ENCODE assay signal across 9 cellular contexts in the genomic region with DNA sequence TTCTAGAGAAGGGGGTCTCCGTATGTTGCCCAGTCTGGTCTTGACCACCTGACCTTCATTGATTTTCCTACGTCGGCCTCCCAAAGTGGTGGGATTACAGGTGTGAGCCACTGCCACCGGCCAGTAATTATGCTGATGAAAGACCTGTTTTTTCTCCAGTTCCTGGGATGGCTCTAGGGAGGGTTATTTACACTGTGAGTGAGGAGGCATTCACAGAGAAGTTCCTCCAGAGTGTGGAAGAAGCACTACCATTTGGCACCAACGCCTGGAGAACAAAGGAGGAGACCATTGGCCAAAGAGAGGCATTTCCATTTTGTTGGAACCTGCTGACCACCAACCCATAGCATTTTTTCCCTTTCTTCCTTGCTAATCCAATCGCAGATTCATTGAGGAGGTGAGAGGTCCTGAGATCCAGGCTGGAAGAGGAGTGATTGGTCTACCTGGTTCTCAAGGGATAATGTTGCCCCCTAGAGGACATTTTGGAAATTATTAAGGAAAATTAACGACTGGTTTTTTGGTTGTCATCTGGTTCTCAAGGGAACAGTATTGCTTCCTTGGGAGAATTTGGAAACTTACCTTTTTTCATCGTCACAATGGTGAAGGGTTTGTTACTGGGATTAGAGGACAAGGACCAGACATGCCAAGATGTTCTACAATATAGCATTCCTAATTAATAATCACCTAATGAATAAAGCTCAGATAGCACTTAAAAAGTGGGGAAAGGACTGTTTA. TPM values are rescaled to one million over a fixed set of nuclear protein-coding genes. Genes with fewer than 3 reads are reported as not detected.
DNase-seq lines count a peak whose midpoint lies in the region; ATAC-seq and TF ChIP-seq lines count a peak whose summit lies in the region.
"Had no signal": no experiment of that assay in that cellular context is flagged by ENCODE, and none has a peak within 500 bp of the region (broad histone marks: within the 10 kb centered on the region; RNA-seq: fewer than 3 reads in every experiment).

No MANE protein-coding gene starts in this region.

- H2BK120ac ChIP-seq in IMR-90 (ENCODE audit: low read depth, low read length) = 0 out of 2 replicates have a peak overlapping the region, but pooled peaks have one; percentile 55

- H3K27ac Mint-ChIP-seq in brain = peak overlapping the region in 3 of 5 experiments; percentile 20 to 89 (median 79)
- H3K27ac Mint-ChIP-seq: T-helper 1 cell treated with Interleukin-12 subunit alpha and Interleukin-12 subunit beta and Interleukin-4 antibody, amounts not matched to agents 30 μg/mL and 1 μg/mL, for 36 hours had no signal

- no peak overlapping the region for H3K18ac ChIP-seq in IMR-90 (ENCODE audit: low read depth, low read length)

- H3K4me2 ChIP-seq in IMR-90 (ENCODE audit: low read depth, low read length) = no peak overlapping the region

- H2AK5ac ChIP-seq in IMR-90 (ENCODE audit: low read depth, low read length) = 0 out of 2 replicates have a peak overlapping the region, but pooled peaks have one; percentile 13

- H3K4me3 Mint-ChIP-seq in brain = peak overlapping the region in 2 of 5 experiments; percentile 33 to 70
- H3K4me3 Mint-ChIP-seq: T-helper 1 cell treated with Interleukin-12 subunit alpha and Interleukin-12 subunit beta and Interleukin-4 antibody, amounts not matched to agents 30 μg/mL and 1 μg/mL, for 36 hours had no signal

- H2BK5ac ChIP-seq in IMR-90 (ENCODE audit: low read depth, low read length, poor library complexity, severe bottlenecking) = no peak overlapping the region

- no peak overlapping the region; the same call in 2 of the 3 replicates for H2BK15ac ChIP-seq in IMR-90 (ENCODE audit: low read depth, low read length)

- peaks cover 0 to 5% (median 2%) of the 10 kb centered on the region in 5 experiments for H3K9me3 Mint-ChIP-seq in brain
- H3K9me3 Mint-ChIP-seq: T-helper 1 cell treated with Interleukin-12 subunit alpha and Interleukin-12 subunit beta and Interleukin-4 antibody, amounts not matched to agents 30 μg/mL and 1 μg/mL, for 36 hours had no signal

- dilution Hi-C loops in IMR-90 (cut with HindIII; ENCODE audit: low sequenced_read_pairs, unreplicated experiment) = no loop called here

- no peak overlapping the region for H3K9ac ChIP-seq in IMR-90 (ENCODE audit: low read depth, low read length)

- intact Hi-C loops in IMR-90 (cut with micrococcal nuclease) = loop anchor here (1.0 kb wide), 3 partner anchors 46 to 112 kb away; no protein-coding TSS in a partner anchor

- peaks cover 5% of the 10 kb centered on the region for H3K4me1 ChIP-seq in IMR-90 (ENCODE audit: control insufficient read depth, insufficient read depth, low read length)
- H3K4me1 ChIP-seq in suprapubic skin = peaks cover 7% of the 10 kb centered on the region

- no peaks in the 10 kb centered on the region for H4K20me1 ChIP-seq in IMR-90 (ENCODE audit: insufficient read depth, low read length)

- peak overlapping the region in 1 of 2 experiments; percentile 52; a peak in 1 of 4 replicates for H4K8ac ChIP-seq in IMR-90 (ENCODE audit: low read depth in 2 of 2, low read length in 2 of 2)

- BruUV-seq in IMR-90 (replicated peaks; lab: Mats Ljungman, UMichigan) = no TSS peak

- peak; percentile 74 for DNase-seq in DMS53 treated with DMSO at 0.1 percent for 48 hours (lab: John Stamatoyannopoulos, UW; ENCODE audit: unreplicated experiment)
- DNase-seq in IMR-90 = peak; percentile 78
- peak; percentile 94 for DNase-seq in NCI-H82 (lab: John Stamatoyannopoulos, UW)
- DNase-seq in islet precursor cell = peak; percentile 72
- DNase-seq in suprapubic skin (ENCODE audit: low spot score in 2 of 2) = no peak
- DNase-seq in GM19238 (ENCODE audit: insufficient read length, low spot score) = no peak

- H3K27me3 Mint-ChIP-seq in brain = peaks cover 3% of the 10 kb centered on the region

- no peaks in the 10 kb centered on the region for H3K36me3 ChIP-seq in IMR-90 (ENCODE audit: control insufficient read depth, insufficient read depth, low read length)
- no peaks in the 10 kb centered on the region for H3K36me3 ChIP-seq in suprapubic skin

- H3K4me1 Mint-ChIP-seq in brain = peaks cover 7% of the 10 kb centered on the region

- no peak overlapping the region for H4K5ac ChIP-seq in IMR-90 (ENCODE audit: low read depth, low read length)

- TF ChIP-seq EP300 in suprapubic skin (IDR thresholded peaks at IDR 0.05) = no peak

- POLR2A ChIA-PET in IMR-90 (lab: Charles Lee; ENCODE audit: unreplicated experiment) = interaction anchor here (0.5 kb wide), 1 partner anchor 101 kb away, joined by 5 read pairs; no protein-coding TSS in a partner anchor

- H4K91ac ChIP-seq in IMR-90 (ENCODE audit: insufficient read depth, low read depth, low read length) = peak overlapping the region; percentile 36; the same call in 1 of the 2 replicates

- 0 out of 2 replicates have a peak, but pooled peaks cover 3% of the 10 kb centered on the region for H3K9me1 ChIP-seq in IMR-90 (ENCODE audit: insufficient read depth, low read length)

- no peak overlapping the region for H3K14ac ChIP-seq in IMR-90 (replicated peaks; ENCODE audit: low read depth, low read length)

- H2AFZ ChIP-seq in IMR-90 (replicated peaks; ENCODE audit: low read length, poor library complexity) = peak overlapping the region; percentile 77

- peak; percentile 76 for TF ChIP-seq RAD21 in IMR-90 (IDR thresholded peaks at IDR 0.05; ENCODE audit: low read length)

- peak overlapping the region; percentile 2; the same call in 1 of the 2 replicates for H2BK20ac ChIP-seq in IMR-90 (ENCODE audit: low read depth, low read length)

- H3K27ac ChIP-seq in IMR-90 (ENCODE audit: insufficient read depth, low read length) (no peak overlapping the region), suprapubic skin (no peak overlapping the region)

- 60% methylated on average over 2 of the region's 8 CpGs; no CpG with 5 or more reads in 1 of the 2 experiments for WGBS in IMR-90 (ENCODE audit: extremely low coverage in 2 of 2, insufficient read length in 1 of 2), 2 experiments
- WGBS in suprapubic skin = 36% methylated on average over 8 of the region's 8 CpGs

- CTCF ChIA-PET in IMR-90 (lab: Yijun Ruan, JAX) = interaction anchor here (0.6 to 1.1 kb wide), 4 partner anchors 31 to 112 kb away, joined by 3 to 5 read pairs (median 4); no protein-coding TSS in a partner anchor

- H3K4me3 ChIP-seq in IMR-90 (ENCODE audit: insufficient read depth, low read depth, low read length) = no peak overlapping the region
- H3K4me3 ChIP-seq in suprapubic skin = no peak overlapping the region

- no peaks in the 10 kb centered on the region for H3K9me3 ChIP-seq in IMR-90 (ENCODE audit: control insufficient read depth, insufficient read depth, low read length)
- no peaks in the 10 kb centered on the region for H3K9me3 ChIP-seq in suprapubic skin

- H3K56ac ChIP-seq in IMR-90 (ENCODE audit: extremely low read depth, insufficient read depth, low read length) = no peak overlapping the region

- H2AK9ac ChIP-seq in IMR-90 (replicated peaks; ENCODE audit: low read depth, low read length, poor library complexity) = peak overlapping the region; percentile 21

- H3K23ac ChIP-seq in IMR-90 (ENCODE audit: low read depth, low read length) = no peak overlapping the region

- in situ Hi-C loops in IMR-90 (cut with MboI; ENCODE audit: low sequenced_read_pairs) = loop anchor here (5.0 to 10.0 kb wide), 2 partner anchors 43 to 110 kb away; partner anchors contain the start of gene NPAS1

- H3K27me3 ChIP-seq in IMR-90 (ENCODE audit: control insufficient read depth, insufficient read depth, low read length) (no peaks in the 10 kb centered on the region), suprapubic skin (no peaks in the 10 kb centered on the region)

- no peaks in the 10 kb centered on the region; a peak in 1 of 4 replicates for H3K79me1 ChIP-seq in IMR-90 (ENCODE audit: low read depth in 1 of 2, low read length in 2 of 2)

- TF ChIP-seq CTCF in IMR-90 (conservative IDR thresholded peaks at IDR 0.05; ENCODE audit: low read depth, low read length) (peak; percentile 83), brain (conservative IDR thresholded peaks at IDR 0.05) (peak; percentile 85), suprapubic skin (IDR thresholded peaks at IDR 0.05) (peak; percentile 58 to 91)

- TF ChIP-seq POLR2A in IMR-90 (IDR thresholded peaks at IDR 0.05; ENCODE audit: low read depth, low read length) (no peak), suprapubic skin (IDR thresholded peaks at IDR 0.05) (no peak)

- H3K4ac ChIP-seq in IMR-90 (ENCODE audit: low read depth, low read length) = 0 out of 2 replicates have a peak overlapping the region, but pooled peaks have one; percentile 4

- peaks cover 2% of the 10 kb centered on the region for H3K36me3 Mint-ChIP-seq in brain

- ATAC-seq in IMR-90 (ENCODE audit: low read depth) (peak; percentile 71), HG03521 (IDR thresholded peaks at IDR 0.05; ENCODE audit: unreplicated experiment) (no peak)

TF ChIP-seq in IMR-90, 13 proteins besides CTCF, POLR2A, EP300 and RAD21:
- TF ChIP-seq SMC3 (IDR thresholded peaks at IDR 0.05; ENCODE audit: low read depth, low read length) (peak; percentile 66), BHLHE40 (IDR thresholded peaks at IDR 0.05; ENCODE audit: low read depth, low read length) (no peak), CHD1 (IDR thresholded peaks at IDR 0.05; ENCODE audit: low read depth, low read length) (no peak), ELK1 (IDR thresholded peaks at IDR 0.05; ENCODE audit: borderline replicate concordance, low read depth, low read length) (no peak)
TF ChIP-seq in IMR-90: peak in this region for 1.

RNA-seq across cellular contexts. Expression of gene SAE1, which starts 5.5 kb away (rescaled TPM):
- total RNA-seq in IMR-90 (2012; rRNA removed) (184 and 192 TPM in 2 replicates), suprapubic skin (10 to 100 TPM; 22.4 to 51.9 (median 44.7) TPM)
- polyA plus RNA-seq in IMR-90 (2012; rRNA removed) (137 and 165 TPM in 2 replicates), brain (ENCODE audit: insufficient read depth, low read depth, low replicate concordance) (169 TPM)
- polyA plus RNA-seq in IMR-90 (2012; cell fraction: cytosol; rRNA removed) = 96.8 and 106 TPM in 2 replicates
- polyA plus RNA-seq in IMR-90 (2012; cell fraction: nucleus; rRNA removed; ENCODE audit: low replicate concordance) = 45.0 and 63.3 TPM in 2 replicates

RNA-seq across cellular contexts. Expression of gene ZC3H4, which starts 11.5 kb away (rescaled TPM):
- total RNA-seq in IMR-90 (2012; rRNA removed) (3.9 and 5.3 TPM in 2 replicates), suprapubic skin (10 to 100 TPM; 24.2 to 42.8 (median 31.7) TPM)
- polyA plus RNA-seq in IMR-90 (2012; rRNA removed) (8.9 and 9.3 TPM in 2 replicates), brain (ENCODE audit: insufficient read depth, low read depth, low replicate concordance) (16.6 TPM)
- 5.1 and 5.9 TPM in 2 replicates for polyA plus RNA-seq in IMR-90 (2012; cell fraction: cytosol; rRNA removed)
- 8.7 and 14.9 TPM in 2 replicates for polyA plus RNA-seq in IMR-90 (2012; cell fraction: nucleus; rRNA removed; ENCODE audit: low replicate concordance)

Comparison
In these comparisons a context has a peak if more than half of its experiments do, and no peak if none do; other contexts are left out.
1. DNase-seq: peak in DMS53 treated with DMSO at 0.1 percent for 48 hours (single experiment), IMR-90 (single experiment), NCI-H82 (single experiment) and islet precursor cell (single experiment); none in suprapubic skin (0 of 2) and GM19238 (single experiment).
2. Peak in every context shown above with its lines, with median percentiles within 50 percentile points of each other: CTCF ChIP-seq.